Comparison of ENCODE assay signal across 8 cellular contexts in the genomic region with DNA sequence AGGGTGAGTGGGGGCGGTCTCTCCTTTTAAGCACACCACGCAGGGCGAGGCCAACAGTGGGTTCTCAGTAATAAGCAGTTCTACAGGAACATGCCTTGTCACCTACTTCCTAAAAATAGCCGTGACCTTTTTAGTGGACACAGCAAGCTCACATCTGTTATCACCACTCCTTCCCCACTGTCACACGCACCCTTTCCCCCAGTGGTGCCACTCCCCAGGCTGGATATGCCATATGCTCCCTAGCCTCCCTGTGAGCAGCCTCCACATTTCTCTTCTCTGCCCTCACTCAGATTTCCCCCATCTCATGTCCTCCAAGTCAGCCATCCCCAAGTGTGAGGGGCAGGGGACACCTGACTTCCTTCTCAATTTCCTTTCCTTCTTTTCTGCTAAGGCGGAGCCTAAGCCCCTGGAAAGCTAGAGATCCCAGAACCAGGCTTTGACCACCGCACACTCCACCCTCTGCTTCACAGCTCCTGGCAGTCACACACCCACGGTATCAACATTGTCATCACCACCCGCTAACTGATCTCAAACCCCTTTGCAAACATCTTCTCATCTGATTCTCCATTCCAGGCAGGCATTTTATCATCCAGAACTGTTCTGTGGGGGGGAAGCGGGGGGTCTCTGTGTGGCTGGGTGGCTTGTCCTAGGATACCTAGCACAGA. TPM values are rescaled to one million over a fixed set of nuclear protein-coding genes. Genes with fewer than 3 reads are reported as not detected.
A peak's percentile ranks its signal among the peaks of the same experiment; 100 is the strongest.
DNase-seq lines count a peak whose midpoint lies in the region; ATAC-seq and TF ChIP-seq lines count a peak whose summit lies in the region.

No MANE protein-coding gene starts in this region.

- H3K36me3 ChIP-seq in ACC112 (ENCODE audit: insufficient read depth, low read length) (no peaks in the 10 kb centered on the region), muscle layer of duodenum (ENCODE audit: control insufficient read depth in 1 of 2, insufficient read depth in 2 of 2, low read length in 2 of 2) (peaks cover 0 to 3% of the 10 kb centered on the region in 2 donors)

- H3K79me2 ChIP-seq in ACC112 (ENCODE audit: control insufficient read depth, insufficient read depth, low read length, unreplicated experiment), result peaks cover 83% of the 10 kb centered on the region

- no peak for TF ChIP-seq CTCF in dorsolateral prefrontal cortex (IDR thresholded peaks at IDR 0.05 in 54 of 56, conservative IDR thresholded peaks at IDR 0.05 in 2 of 56; ENCODE audit: low read depth in 1 of 56, partially characterized antibody in 56 of 56)

- no peak overlapping the region for H2AFZ ChIP-seq in ACC112 (ENCODE audit: low read length, unreplicated experiment)

- no peak for ATAC-seq in HG03521 (IDR thresholded peaks at IDR 0.05; ENCODE audit: unreplicated experiment)

- H3K4me3 ChIP-seq in ACC112 (ENCODE audit: low read depth, low read length), result no peak overlapping the region
- peak overlapping the region in 8 of 59 donors; percentile 7 to 82 (median 16) for H3K4me3 ChIP-seq in dorsolateral prefrontal cortex
- peak overlapping the region in 1 of 2 donors; percentile 12 for H3K4me3 ChIP-seq in muscle layer of duodenum (ENCODE audit: low read depth in 1 of 2, low read length in 2 of 2)

- intact Hi-C loops in dorsolateral prefrontal cortex (cut with DNase I) (loop anchor here (2.0 to 5.0 kb wide), 2 partner anchors 39 to 47 kb away; no protein-coding TSS in a partner anchor), posterior vena cava (cut with DNase I) (loop anchor here (2.0 to 10.0 kb wide), 3 partner anchors 39 to 333 kb away; a partner anchor contains a TSS)

- H3K27ac ChIP-seq in ACC112 (ENCODE audit: low read depth, low read length) (peak overlapping the region; percentile 98; the same call in 1 of the 2 replicates), dorsolateral prefrontal cortex (peak overlapping the region in 49 of 59 donors; percentile 2 to 95 (median 74)), muscle layer of duodenum (ENCODE audit: low read length) (peak overlapping the region; percentile 99)

- peak; percentile 28 for DNase-seq in OCI-M1 (lab: John Stamatoyannopoulos, UW)
- no peak for DNase-seq in dorsolateral prefrontal cortex
- no peak for DNase-seq in NCI-H2196 treated with DMSO at 0.1 percent for 48 hours (lab: John Stamatoyannopoulos, UW; ENCODE audit: unreplicated experiment)
- no peak for DNase-seq in COLO668 (lab: John Stamatoyannopoulos, UW; ENCODE audit: unreplicated experiment)
- DNase-seq in posterior vena cava (ENCODE audit: low spot score), result no peak

- H3K4me1 ChIP-seq in ACC112 (ENCODE audit: control insufficient read depth, insufficient read depth, low read length, unreplicated experiment), result peaks cover 61% of the 10 kb centered on the region
- H3K4me1 ChIP-seq in muscle layer of duodenum (ENCODE audit: control insufficient read depth in 1 of 2, insufficient read depth in 2 of 2, low read length in 2 of 2), result peaks cover 51 to 76% of the 10 kb centered on the region in 2 donors

- H3K27me3 ChIP-seq in ACC112 (ENCODE audit: insufficient read depth, low read length), result no peaks in the 10 kb centered on the region
- peaks cover 0 to 12% (median 0%) of the 10 kb centered on the region in 45 donors for H3K27me3 ChIP-seq in dorsolateral prefrontal cortex
- no peaks in the 10 kb centered on the region for H3K27me3 ChIP-seq in muscle layer of duodenum (ENCODE audit: low read depth, low read length)

- H3K9me3 ChIP-seq in muscle layer of duodenum (ENCODE audit: control insufficient read depth in 1 of 2, low read length in 2 of 2), result no peaks in the 10 kb centered on the region

RNA-seq across cellular contexts. Expression of a gene that starts 3.6 kb away (rescaled TPM):
- 100 to 1,000 TPM in 70 of 120 experiments, 10 to 100 TPM in 50; 47.9 to 162 (median 105) TPM for total RNA-seq in dorsolateral prefrontal cortex
- 100 to 1,000 TPM; 247 to 269 TPM for total RNA-seq in posterior vena cava
